In genomic region chr14:61744239-61744638, GRCh38 we compare ENCODE assay signal across 17 cellular contexts. TPM values are rescaled to one million over a fixed set of nuclear protein-coding genes. Genes with fewer than 3 reads are reported as not detected.
DNase-seq lines count a peak whose midpoint lies in the region; ATAC-seq and FAIRE-seq lines count a peak whose summit lies in the region.
"Had no signal": no experiment of that assay in that cellular context is flagged by ENCODE, and none has a peak within 500 bp of the region (broad histone marks: within the 10 kb centered on the region; RNA-seq: fewer than 3 reads in every experiment).

No MANE protein-coding gene starts in this region.

- H3K4me1 ChIP-seq in aorta (ENCODE audit: control insufficient read depth in 1 of 2, insufficient read depth in 2 of 2, low read length in 2 of 2), result peaks cover 0 to 1% of the 10 kb centered on the region in 2 donors

- H3K4me3 Mint-ChIP-seq in T-helper 17 cell, result no peak overlapping the region
- H3K4me3 Mint-ChIP-seq: CD14-positive monocyte; CD8-positive, alpha-beta T cell; H9 had no signal

- H3K27me3 ChIP-seq in aorta (ENCODE audit: control insufficient read depth in 1 of 2, insufficient read depth in 2 of 2, low read length in 1 of 2), result no peaks in the 10 kb centered on the region

- peaks cover 2% of the 10 kb centered on the region for H3K4me1 Mint-ChIP-seq in T-helper 17 cell

- H3K36me3 Mint-ChIP-seq in T-helper 17 cell (ENCODE audit: low read depth), result peaks cover 2% of the 10 kb centered on the region

- H3K36me3 ChIP-seq in aorta (ENCODE audit: control insufficient read depth in 1 of 2, insufficient read depth in 2 of 2, low read length in 1 of 2), result peaks cover 0 to 2% of the 10 kb centered on the region in 2 donors

- intact Hi-C loops in aorta (cut with DNase I), result no loop called here

- no peaks in the 10 kb centered on the region for H3K27me3 Mint-ChIP-seq in T-helper 17 cell

- FAIRE-seq in colon (lab: Jason Lieb, UNC), result peak; percentile 10
- FAIRE-seq: A549, D721Med, HepG2 had no signal

- DNase-seq in HCEC 1CT (peak; percentile 24), T-helper 17 cell (no peak), aorta (no peak)
- DNase-seq in activated effector memory CD4-positive, alpha-beta T cell treated with Interleukin-2 at 50 U/mL for 16 hours, result no peak
- DNase-seq: CD8-positive, alpha-beta T cell; COR-L47; DMS153; DMS79 treated with DMSO at 0.1 percent for 48 hours; EL; GOT3; H9 had no signal

- H3K9me3 ChIP-seq in T-helper 17 cell (ENCODE audit: control insufficient read depth, low read length, poor library complexity, severe bottlenecking), result no peaks in the 10 kb centered on the region
- H3K9me3 ChIP-seq in aorta (ENCODE audit: control insufficient read depth, low read length), result no peaks in the 10 kb centered on the region
- H3K9me3 ChIP-seq: A549 had no signal

- no peak for ATAC-seq in T-helper 17 cell
- ATAC-seq in aorta (ENCODE audit: low FRiP score), result no peak
- no peak for ATAC-seq in HG02610 (IDR thresholded peaks at IDR 0.05; ENCODE audit: unreplicated experiment)
- ATAC-seq: CD8-positive, alpha-beta T cell; HepG2 had no signal

- H3K27ac ChIP-seq in aorta (ENCODE audit: low read depth in 1 of 2, low read length in 2 of 2), result no peak overlapping the region
- H3K27ac ChIP-seq: A549 had no signal

- 88 to 94% methylated on average over 5 of the region's 5 CpGs for WGBS in aorta, 2 donors

- H3K4me3 ChIP-seq in aorta (ENCODE audit: low read length in 2 of 2), result no peak overlapping the region
- H3K4me3 ChIP-seq: A549 had no signal

- peak overlapping the region; percentile 16 for H3K27ac Mint-ChIP-seq in T-helper 17 cell
- H3K27ac Mint-ChIP-seq: CD8-positive, alpha-beta T cell had no signal

RNA-seq across cellular contexts. Expression of gene SNAPC1, which starts 18.0 kb away (rescaled TPM):
- total RNA-seq in T-helper 17 cell (1 to 10 TPM; 3.3 to 4.3 TPM), aorta (1 to 10 TPM; 5.4 to 7.0 TPM)
- polyA plus RNA-seq in aorta, result 1 to 10 TPM; 2.9 to 5.2 TPM

RNA-seq across cellular contexts. Expression of gene HIF1A, which starts 48.9 kb away (rescaled TPM):
- total RNA-seq in T-helper 17 cell (100 to 1,000 TPM; 175 to 204 TPM), aorta (100 to 1,000 TPM; 164 to 173 TPM)
- polyA plus RNA-seq in aorta, result 10 to 100 TPM; 43.8 to 46.8 TPM
